8 cellular contexts compared by ENCODE assay signal in the genomic region with DNA sequence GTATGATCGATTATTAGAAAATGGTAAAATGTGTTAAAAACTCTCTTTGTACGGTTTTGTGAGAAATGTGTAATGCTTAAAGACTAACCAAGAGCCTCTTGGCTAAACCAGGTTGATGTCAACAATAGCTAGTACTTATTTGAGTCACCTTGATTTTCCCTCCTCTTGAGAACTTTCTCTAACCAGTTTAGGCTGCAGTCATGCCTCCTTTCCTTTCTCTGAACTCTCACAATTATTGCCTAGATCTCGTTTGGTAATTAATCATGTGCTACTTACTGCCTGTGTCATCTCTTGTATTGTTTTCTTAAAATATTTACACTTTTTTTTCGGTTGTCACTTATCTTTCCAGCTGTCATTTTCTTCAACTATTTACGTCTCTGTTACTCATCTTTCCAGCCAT. TPM values are rescaled to one million over a fixed set of nuclear protein-coding genes. Genes with fewer than 3 reads are reported as not detected.
A peak's percentile ranks its signal among the peaks of the same experiment; 100 is the strongest.
DNase-seq lines count a peak whose midpoint lies in the region; ATAC-seq lines count a peak whose summit lies in the region.

No MANE protein-coding gene starts in this region.

- H3K27ac Mint-ChIP-seq in T-helper 2 cell treated with Interferon-gamma antibody and Interleukin-4, amounts not matched to agents 5 μg/mL and 100 μg/mL, for 36 hours = peak overlapping the region; percentile 94

- peak overlapping the region; percentile 76 for H3K9ac ChIP-seq in mesendoderm (ENCODE audit: low read length)

- DNase-seq in DMS79 treated with DMSO at 0.1 percent for 48 hours (lab: John Stamatoyannopoulos, UW) = peak; percentile 23
- DNase-seq in DMS79 (lab: John Stamatoyannopoulos, UW) = no peak
- no peak for DNase-seq in T-helper 2 cell treated with Interferon-gamma antibody and Interleukin-4, amounts not matched to agents 5 μg/mL and 100 μg/mL, for 36 hours (ENCODE audit: low spot score)
- no peak for DNase-seq in mesendoderm
- DNase-seq in cerebellar cortex (ENCODE audit: low spot score) = no peak
- DNase-seq in effector CD8-positive, alpha-beta T cell (lab: John Stamatoyannopoulos, UW) = no peak
- no peak for DNase-seq in activated CD8-positive, alpha-beta memory T cell treated with anti-CD3 and anti-CD28 coated beads, Interleukin-2, amount 50 U/mL, for 48 hours

- H3K79me2 ChIP-seq in mesendoderm (ENCODE audit: control insufficient read depth, insufficient read depth, low read length) = peaks cover 24% of the 10 kb centered on the region

- no peaks in the 10 kb centered on the region for H3K27me3 ChIP-seq in mesendoderm (ENCODE audit: insufficient read depth, low read length, poor library complexity)

- H3K9me3 Mint-ChIP-seq in T-helper 2 cell treated with Interferon-gamma antibody and Interleukin-4, amounts not matched to agents 5 μg/mL and 100 μg/mL, for 36 hours = no peaks in the 10 kb centered on the region

- H3K36me3 ChIP-seq in mesendoderm (ENCODE audit: control insufficient read depth, insufficient read depth, low read length) = no peaks in the 10 kb centered on the region

- H3K4me3 ChIP-seq in mesendoderm (ENCODE audit: low read length) = no peak overlapping the region

- no peak overlapping the region for H2BK15ac ChIP-seq in mesendoderm (replicated peaks; ENCODE audit: low read depth)

- no peak overlapping the region for H3K18ac ChIP-seq in mesendoderm (ENCODE audit: low read length)

- no peak overlapping the region for H2AK5ac ChIP-seq in mesendoderm (ENCODE audit: low read length)

- peaks cover 2% of the 10 kb centered on the region for H3K79me1 ChIP-seq in mesendoderm (ENCODE audit: low read length)

- H3K27me3 Mint-ChIP-seq in T-helper 2 cell treated with Interferon-gamma antibody and Interleukin-4, amounts not matched to agents 5 μg/mL and 100 μg/mL, for 36 hours (ENCODE audit: low read depth) = peaks cover 3% of the 10 kb centered on the region

- WGBS in mesendoderm (ENCODE audit: extremely low coverage, insufficient coverage, low lambda C conversion rate) = 100% methylated on average over 2 of the region's 5 CpGs

- H3K4me1 ChIP-seq in mesendoderm (ENCODE audit: control insufficient read depth, low read depth, low read length) = no peaks in the 10 kb centered on the region

- no peak overlapping the region for H4K5ac ChIP-seq in mesendoderm (ENCODE audit: low read length)

- H3K27ac ChIP-seq in mesendoderm (ENCODE audit: low read depth, low read length) = no peak overlapping the region

- ATAC-seq in HG02610 (IDR thresholded peaks at IDR 0.05; ENCODE audit: unreplicated experiment) = peak; percentile 49

- H3K23ac ChIP-seq in mesendoderm (ENCODE audit: low read length) = no peak overlapping the region

- peaks cover 15% of the 10 kb centered on the region for H3K4me1 Mint-ChIP-seq in T-helper 2 cell treated with Interferon-gamma antibody and Interleukin-4, amounts not matched to agents 5 μg/mL and 100 μg/mL, for 36 hours (ENCODE audit: low read depth)

- H3K56ac ChIP-seq in mesendoderm (ENCODE audit: low read length) = no peak overlapping the region

- no peak overlapping the region for H2BK120ac ChIP-seq in mesendoderm (ENCODE audit: low read depth, low read length)

- no peak overlapping the region for H3K4me2 ChIP-seq in mesendoderm (ENCODE audit: low read length)

- no peak overlapping the region for H2BK5ac ChIP-seq in mesendoderm (ENCODE audit: low read length)

- no peak overlapping the region for H3K4ac ChIP-seq in mesendoderm (ENCODE audit: low read depth, low read length)

- peaks cover 4% of the 10 kb centered on the region for H3K36me3 Mint-ChIP-seq in T-helper 2 cell treated with Interferon-gamma antibody and Interleukin-4, amounts not matched to agents 5 μg/mL and 100 μg/mL, for 36 hours (ENCODE audit: low read depth)

- peak overlapping the region; percentile 94 for H3K4me3 Mint-ChIP-seq in T-helper 2 cell treated with Interferon-gamma antibody and Interleukin-4, amounts not matched to agents 5 μg/mL and 100 μg/mL, for 36 hours

- H4K8ac ChIP-seq in mesendoderm (ENCODE audit: low read depth, low read length) = no peak overlapping the region

RNA-seq across cellular contexts. Expression of a gene that starts 1.1 kb away (rescaled TPM):
- 22.2 TPM for polyA plus RNA-seq in mesendoderm (2013, experiment 1 of 2)
- polyA plus RNA-seq in mesendoderm (2013, experiment 2 of 2) = 22.5 TPM
